14 cellular contexts compared by ENCODE assay signal in the genomic region with DNA sequence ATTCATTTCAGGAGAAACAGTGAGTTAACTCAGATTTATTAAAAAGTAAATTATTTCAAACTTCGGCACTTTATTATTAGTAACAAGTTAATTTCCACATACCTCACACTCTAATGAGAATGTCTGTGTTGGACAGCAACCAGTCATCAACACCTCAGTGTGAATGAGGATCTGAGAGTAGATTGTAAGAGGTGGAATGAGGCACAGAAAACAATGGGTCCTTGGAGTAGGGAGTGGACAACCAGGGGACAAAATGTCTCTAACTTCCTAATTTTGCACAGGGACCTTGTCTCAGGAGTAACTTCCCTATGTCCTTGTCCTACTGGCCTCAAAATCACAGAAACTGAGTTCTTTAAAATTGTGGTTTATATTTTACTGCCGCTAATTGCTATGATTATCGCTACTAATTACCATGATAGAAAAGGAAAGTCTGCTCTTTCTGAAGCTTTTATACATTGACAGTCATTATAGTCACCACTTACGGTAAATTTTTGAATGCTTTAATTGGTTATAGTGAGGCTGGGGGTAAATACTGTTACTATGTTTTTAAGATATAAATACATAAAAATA.
DNase-seq lines count a peak whose midpoint lies in the region; ATAC-seq lines count a peak whose summit lies in the region.
"Had no signal": no experiment of that assay in that cellular context is flagged by ENCODE, and none has a peak within 500 bp of the region (broad histone marks: within the 10 kb centered on the region; RNA-seq: fewer than 3 reads in every experiment).

No MANE protein-coding gene starts in this region.

- DNase-seq in NOMO-1 (lab: John Stamatoyannopoulos, UW; ENCODE audit: unreplicated experiment in 2 of 2) (peak; percentile 1 to 38), NOMO-1 treated with dmso at 0.1 percent for 144 hours (lab: John Stamatoyannopoulos, UW; ENCODE audit: unreplicated experiment) (no peak), NCI-H1930 (lab: John Stamatoyannopoulos, UW) (peak; percentile 71 to 80), NCI-H748 (lab: John Stamatoyannopoulos, UW; ENCODE audit: unreplicated experiment) (peak; percentile 83), head of caudate nucleus (no peak)
- DNase-seq in stimulated activated CD4-positive, alpha-beta T cell treated with anti-CD3 and anti-CD28 coated beads, Interleukin-4, amount 100 ng/mL, for 24 hours: no peak
- no peak for DNase-seq in activated naive CD4-positive, alpha-beta T cell treated with anti-CD3 and anti-CD28 coated beads, Interleukin-2, amount 50 U/mL, for 72 hours (ENCODE audit: low spot score in 2 of 2)
- DNase-seq: CD8-positive, alpha-beta memory T cell; NCI-H1048; NCI-H2171; RPMI8226; SIG-M5 had no signal

- intact Hi-C loops in head of caudate nucleus (cut with DNase I): no loop called here

- H3K9me3 Mint-ChIP-seq in activated naive CD4-positive, alpha-beta T cell treated with anti-CD3 and anti-CD28 coated beads, Interleukin-2, amount 50 U/mL, for 72 hours: no peaks in the 10 kb centered on the region
- H3K9me3 Mint-ChIP-seq: CD8-positive, alpha-beta memory T cell had no signal

- ATAC-seq in GM18907 (IDR thresholded peaks at IDR 0.05; ENCODE audit: unreplicated experiment): no peak
- no peak for ATAC-seq in activated naive CD4-positive, alpha-beta T cell treated with anti-CD3 and anti-CD28 coated beads, Interleukin-2, amount 50 U/mL, for 72 hours
- ATAC-seq: HepG2 had no signal

- H3K27ac Mint-ChIP-seq in activated naive CD4-positive, alpha-beta T cell treated with anti-CD3 and anti-CD28 coated beads, Interleukin-2, amount 50 U/mL, for 72 hours: no peak overlapping the region
- H3K27ac Mint-ChIP-seq: CD8-positive, alpha-beta memory T cell had no signal

- no peaks in the 10 kb centered on the region for H3K36me3 Mint-ChIP-seq in activated naive CD4-positive, alpha-beta T cell treated with anti-CD3 and anti-CD28 coated beads, Interleukin-2, amount 50 U/mL, for 72 hours
- H3K36me3 Mint-ChIP-seq: CD8-positive, alpha-beta memory T cell had no signal

Comparison
In these comparisons a context has a peak if more than half of its experiments do, and no peak if none do; other contexts are left out.
1. DNase-seq: peak in NOMO-1 (2 of 2), NCI-H1930 (2 of 2) and NCI-H748 (single experiment); none in NOMO-1 treated with dmso at 0.1 percent for 144 hours (single experiment), stimulated activated CD4-positive, alpha-beta T cell treated with anti-CD3 and anti-CD28 coated beads, Interleukin-4, amount 100 ng/mL, for 24 hours (single experiment), head of caudate nucleus (0 of 42) and activated naive CD4-positive, alpha-beta T cell treated with anti-CD3 and anti-CD28 coated beads, Interleukin-2, amount 50 U/mL, for 72 hours (0 of 2).